1 cellular context compared by ENCODE assay signal in the genomic region with DNA sequence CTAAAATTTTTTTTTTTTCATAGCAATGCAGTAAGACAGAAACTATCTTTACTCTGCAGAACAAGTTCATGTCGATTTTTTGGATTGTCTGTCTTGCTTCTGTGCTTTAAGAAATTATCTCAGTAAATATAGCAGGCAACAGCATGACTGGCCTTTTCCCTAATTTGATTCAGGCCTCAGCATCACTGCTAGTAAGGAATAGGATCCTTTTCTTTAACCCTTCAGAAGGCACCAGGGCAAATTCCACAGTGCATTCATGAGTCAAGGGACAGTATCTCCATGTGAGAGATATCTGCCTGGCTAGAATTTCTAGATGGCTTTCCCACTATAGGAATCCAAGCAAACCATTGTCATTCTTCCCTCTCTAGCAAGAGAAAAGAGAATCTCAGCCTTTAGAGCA.
TF ChIP-seq lines count a peak whose summit lies in the region.

No MANE protein-coding gene starts in this region.

TF ChIP-seq in GM23338, 12 proteins besides CTCF, POLR2A, EP300 and RAD21 (continued from another document):
- TF ChIP-seq, protein P1, sequence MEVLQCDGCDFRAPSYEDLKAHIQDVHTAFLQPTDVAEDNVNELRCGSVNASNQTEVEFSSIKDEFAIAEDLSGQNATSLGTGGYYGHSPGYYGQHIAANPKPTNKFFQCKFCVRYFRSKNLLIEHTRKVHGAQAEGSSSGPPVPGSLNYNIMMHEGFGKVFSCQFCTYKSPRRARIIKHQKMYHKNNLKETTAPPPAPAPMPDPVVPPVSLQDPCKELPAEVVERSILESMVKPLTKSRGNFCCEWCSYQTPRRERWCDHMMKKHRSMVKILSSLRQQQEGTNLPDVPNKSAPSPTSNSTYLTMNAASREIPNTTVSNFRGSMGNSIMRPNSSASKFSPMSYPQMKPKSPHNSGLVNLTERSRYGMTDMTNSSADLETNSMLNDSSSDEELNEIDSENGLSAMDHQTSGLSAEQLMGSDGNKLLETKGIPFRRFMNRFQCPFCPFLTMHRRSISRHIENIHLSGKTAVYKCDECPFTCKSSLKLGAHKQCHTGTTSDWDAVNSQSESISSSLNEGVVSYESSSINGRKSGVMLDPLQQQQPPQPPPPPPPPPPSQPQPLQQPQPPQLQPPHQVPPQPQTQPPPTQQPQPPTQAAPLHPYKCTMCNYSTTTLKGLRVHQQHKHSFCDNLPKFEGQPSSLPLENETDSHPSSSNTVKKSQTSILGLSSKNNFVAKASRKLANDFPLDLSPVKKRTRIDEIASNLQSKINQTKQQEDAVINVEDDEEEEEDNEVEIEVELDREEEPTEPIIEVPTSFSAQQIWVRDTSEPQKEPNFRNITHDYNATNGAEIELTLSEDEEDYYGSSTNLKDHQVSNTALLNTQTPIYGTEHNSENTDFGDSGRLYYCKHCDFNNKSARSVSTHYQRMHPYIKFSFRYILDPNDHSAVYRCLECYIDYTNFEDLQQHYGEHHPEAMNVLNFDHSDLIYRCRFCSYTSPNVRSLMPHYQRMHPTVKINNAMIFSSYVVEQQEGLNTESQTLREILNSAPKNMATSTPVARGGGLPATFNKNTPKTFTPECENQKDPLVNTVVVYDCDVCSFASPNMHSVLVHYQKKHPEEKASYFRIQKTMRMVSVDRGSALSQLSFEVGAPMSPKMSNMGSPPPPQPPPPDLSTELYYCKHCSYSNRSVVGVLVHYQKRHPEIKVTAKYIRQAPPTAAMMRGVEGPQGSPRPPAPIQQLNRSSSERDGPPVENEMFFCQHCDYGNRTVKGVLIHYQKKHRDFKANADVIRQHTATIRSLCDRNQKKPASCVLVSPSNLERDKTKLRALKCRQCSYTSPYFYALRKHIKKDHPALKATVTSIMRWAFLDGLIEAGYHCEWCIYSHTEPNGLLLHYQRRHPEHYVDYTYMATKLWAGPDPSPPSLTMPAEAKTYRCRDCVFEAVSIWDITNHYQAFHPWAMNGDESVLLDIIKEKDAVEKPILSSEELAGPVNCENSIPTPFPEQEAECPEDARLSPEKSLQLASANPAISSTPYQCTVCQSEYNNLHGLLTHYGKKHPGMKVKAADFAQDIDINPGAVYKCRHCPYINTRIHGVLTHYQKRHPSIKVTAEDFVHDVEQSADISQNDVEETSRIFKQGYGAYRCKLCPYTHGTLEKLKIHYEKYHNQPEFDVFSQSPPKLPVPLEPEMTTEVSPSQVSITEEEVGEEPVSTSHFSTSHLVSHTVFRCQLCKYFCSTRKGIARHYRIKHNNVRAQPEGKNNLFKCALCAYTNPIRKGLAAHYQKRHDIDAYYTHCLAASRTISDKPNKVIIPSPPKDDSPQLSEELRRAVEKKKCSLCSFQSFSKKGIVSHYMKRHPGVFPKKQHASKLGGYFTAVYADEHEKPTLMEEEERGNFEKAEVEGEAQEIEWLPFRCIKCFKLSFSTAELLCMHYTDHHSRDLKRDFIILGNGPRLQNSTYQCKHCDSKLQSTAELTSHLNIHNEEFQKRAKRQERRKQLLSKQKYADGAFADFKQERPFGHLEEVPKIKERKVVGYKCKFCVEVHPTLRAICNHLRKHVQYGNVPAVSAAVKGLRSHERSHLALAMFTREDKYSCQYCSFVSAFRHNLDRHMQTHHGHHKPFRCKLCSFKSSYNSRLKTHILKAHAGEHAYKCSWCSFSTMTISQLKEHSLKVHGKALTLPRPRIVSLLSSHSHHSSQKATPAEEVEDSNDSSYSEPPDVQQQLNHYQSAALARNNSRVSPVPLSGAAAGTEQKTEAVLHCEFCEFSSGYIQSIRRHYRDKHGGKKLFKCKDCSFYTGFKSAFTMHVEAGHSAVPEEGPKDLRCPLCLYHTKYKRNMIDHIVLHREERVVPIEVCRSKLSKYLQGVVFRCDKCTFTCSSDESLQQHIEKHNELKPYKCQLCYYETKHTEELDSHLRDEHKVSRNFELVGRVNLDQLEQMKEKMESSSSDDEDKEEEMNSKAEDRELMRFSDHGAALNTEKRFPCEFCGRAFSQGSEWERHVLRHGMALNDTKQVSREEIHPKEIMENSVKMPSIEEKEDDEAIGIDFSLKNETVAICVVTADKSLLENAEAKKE (CRISPR knock-in tag; IDR thresholded peaks at IDR 0.05) = no peak
- TF ChIP-seq ZNF114 (CRISPR knock-in tag; IDR thresholded peaks at IDR 0.05) (no peak), JUNB (IDR thresholded peaks at IDR 0.05; ENCODE audit: unreplicated experiment) (no peak), EZH2phosphoT487 (IDR thresholded peaks at IDR 0.05; ENCODE audit: unreplicated experiment) (no peak), CREB1 (CRISPR knock-in tag; IDR thresholded peaks at IDR 0.05; ENCODE audit: low read depth) (no peak)
